27 cellular contexts compared by ENCODE assay signal in genomic region chr19:18336121-18336520, GRCh38. TPM values are rescaled to one million over a fixed set of nuclear protein-coding genes. Genes with fewer than 3 reads are reported as not detected.
"Had no signal": no experiment of that assay in that cellular context is flagged by ENCODE, and none has a peak within 500 bp of the region (broad histone marks: within the 10 kb centered on the region; RNA-seq: fewer than 3 reads in every experiment).

No MANE protein-coding gene starts in this region.

- H2AFZ ChIP-seq: neural progenitor cell had no signal

- H3K27me3 Mint-ChIP-seq: naive thymus-derived CD4-positive, alpha-beta T cell; stimulated activated naive CD8-positive, alpha-beta T cell treated with anti-CD3 and anti-CD28 coated beads, Interleukin-15, Interleukin-2, amounts not matched to agents 100 ng/mL and 50 ng/mL, for 24 hours had no signal

- H3K4me1 ChIP-seq: prostate gland, uterus had no signal

- H3K36me3 ChIP-seq: gastrocnemius medialis, neural progenitor cell, prostate gland, suprapubic skin, transverse colon, upper lobe of right lung, uterus had no signal

- DNase-seq: cortex of kidney; dorsolateral prefrontal cortex; effector CD4-positive, alpha-beta T cell; foreskin fibroblast; gastrocnemius medialis; head of caudate nucleus; kidney; midbrain; naive thymus-derived CD4-positive, alpha-beta T cell; right cardiac atrium; small intestine; stimulated activated CD4-positive, alpha-beta T cell treated with anti-CD3 and anti-CD28 coated beads, Interleukin-15, amount 100 ng/mL, for 24 hours; stimulated activated CD4-positive, alpha-beta T cell treated with anti-CD3 and anti-CD28 coated beads, Interleukin-2, amount 100 ng/mL, for 48 hours; stimulated activated naive B cell treated with anti-CD40 and anti-IgM and Interleukin-4, amounts not matched to agents 10 μg/mL and 1 μg/mL and 100 μg/mL, for 72 hours; transverse colon; upper lobe of right lung; uterus had no signal

- H3K9me3 ChIP-seq: gastrocnemius medialis, prostate gland, suprapubic skin, transverse colon, upper lobe of right lung, uterus had no signal

- H3K27ac ChIP-seq: dorsolateral prefrontal cortex, epithelial cell of prostate, neural progenitor cell, prostate gland, suprapubic skin, transverse colon, upper lobe of right lung, uterus had no signal

- H3K9ac ChIP-seq: neural progenitor cell had no signal

- H3K27ac Mint-ChIP-seq: memory B cell; nephron; neural progenitor cell; stimulated activated naive B cell treated with anti-CD40 and anti-IgM and Interleukin-4, amounts not matched to agents 10 μg/mL and 1 μg/mL and 100 μg/mL, for 72 hours; stimulated activated naive CD8-positive, alpha-beta T cell treated with anti-CD3 and anti-CD28 coated beads, Interleukin-15, Interleukin-2, amounts not matched to agents 100 ng/mL and 50 ng/mL, for 24 hours had no signal

- H3K4me3 ChIP-seq: dorsolateral prefrontal cortex, gastrocnemius medialis, lung, neural progenitor cell, prostate gland, suprapubic skin, transverse colon, upper lobe of right lung, uterus had no signal

- H3K27me3 ChIP-seq: dorsolateral prefrontal cortex, gastrocnemius medialis, suprapubic skin, transverse colon, upper lobe of right lung, uterus had no signal

- H3K4me2 ChIP-seq: neural progenitor cell had no signal

- H3K9me3 Mint-ChIP-seq: memory B cell; naive thymus-derived CD4-positive, alpha-beta T cell; nephron; neural progenitor cell; stimulated activated naive B cell treated with anti-CD40 and anti-IgM and Interleukin-4, amounts not matched to agents 10 μg/mL and 1 μg/mL and 100 μg/mL, for 72 hours; stimulated activated naive CD8-positive, alpha-beta T cell treated with anti-CD3 and anti-CD28 coated beads, Interleukin-15, Interleukin-2, amounts not matched to agents 100 ng/mL and 50 ng/mL, for 24 hours had no signal

- H3K4me3 Mint-ChIP-seq: memory B cell; naive thymus-derived CD4-positive, alpha-beta T cell; nephron; neural progenitor cell; stimulated activated naive B cell treated with anti-CD40 and anti-IgM and Interleukin-4, amounts not matched to agents 10 μg/mL and 1 μg/mL and 100 μg/mL, for 72 hours; stimulated activated naive CD8-positive, alpha-beta T cell treated with anti-CD3 and anti-CD28 coated beads, Interleukin-15, Interleukin-2, amounts not matched to agents 100 ng/mL and 50 ng/mL, for 24 hours had no signal

- FAIRE-seq: kidney, small intestine had no signal

- ATAC-seq: esophagus mucosa; gastrocnemius medialis; left lobe of liver; naive thymus-derived CD4-positive, alpha-beta T cell; right cardiac atrium; stimulated activated naive B cell treated with anti-CD40 and anti-IgM and Interleukin-4, amounts not matched to agents 10 μg/mL and 1 μg/mL and 100 μg/mL, for 72 hours; upper lobe of right lung had no signal

- H3K36me3 Mint-ChIP-seq: memory B cell; naive thymus-derived CD4-positive, alpha-beta T cell; neural progenitor cell; stimulated activated naive B cell treated with anti-CD40 and anti-IgM and Interleukin-4, amounts not matched to agents 10 μg/mL and 1 μg/mL and 100 μg/mL, for 72 hours had no signal

RNA-seq across cellular contexts. Expression of gene GDF15, which starts 49.8 kb away (rescaled TPM):
- polyA plus RNA-seq: naive thymus-derived CD4-positive, alpha-beta T cell had no signal
